ENCODE assay signal across 14 cellular contexts in genomic region chr13:93660664-93661063, GRCh38.
DNase-seq lines count a peak whose midpoint lies in the region; ATAC-seq and TF ChIP-seq lines count a peak whose summit lies in the region.
"Had no signal": no experiment of that assay in that cellular context is flagged by ENCODE, and none has a peak within 500 bp of the region (broad histone marks: within the 10 kb centered on the region; RNA-seq: fewer than 3 reads in every experiment).

No MANE protein-coding gene starts in this region.

- H3K4me1 ChIP-seq in GM23338 (ENCODE audit: insufficient read depth) = no peaks in the 10 kb centered on the region
- H3K4me1 ChIP-seq: BLaER1 treated with 17β-estradiol and CSF1 and Interleukin-3, amounts not matched to agents 10 nM and 100 nM had no signal

- TF ChIP-seq CTCF in GM23338 (conservative IDR thresholded peaks at IDR 0.05; ENCODE audit: low read depth in 2 of 2) = no peak
- no peak for TF ChIP-seq CTCF in glutamatergic neuron (IDR thresholded peaks at IDR 0.05; ENCODE audit: partially characterized antibody, unreplicated experiment)

- no peaks in the 10 kb centered on the region for H3K9me3 Mint-ChIP-seq in GM23338
- H3K9me3 Mint-ChIP-seq in glutamatergic neuron (ENCODE audit: unreplicated experiment) = peaks cover 3% of the 10 kb centered on the region

- H3K36me3 ChIP-seq in GM23338 (ENCODE audit: insufficient read depth) = no peaks in the 10 kb centered on the region
- H3K36me3 ChIP-seq: BLaER1 treated with 17β-estradiol and CSF1 and Interleukin-3, amounts not matched to agents 10 nM and 100 nM; HAP-1 had no signal

- DNase-seq in NCI-H510A treated with DMSO at 0.1 percent for 48 hours (lab: John Stamatoyannopoulos, UW) (peak; percentile 10), NCI-H510A (lab: John Stamatoyannopoulos, UW) (no peak), GM23338 (ENCODE audit: low spot score) (no peak), glutamatergic neuron (no peak), hypothalamus (lab: John Stamatoyannopoulos, UW) (no peak)
- DNase-seq in activated effector memory CD4-positive, alpha-beta T cell treated with anti-CD3 and anti-CD28 coated beads, Interleukin-2, amount 50 U/mL, for 16 hours = no peak
- DNase-seq: ACHN; CD4-positive, CD25-positive, alpha-beta regulatory T cell; DMS79; GOT3 had no signal

- H3K36me3 Mint-ChIP-seq in GM23338 (ENCODE audit: low read depth) (no peaks in the 10 kb centered on the region), glutamatergic neuron (ENCODE audit: unreplicated experiment) (peaks cover 5% of the 10 kb centered on the region)
- H3K36me3 Mint-ChIP-seq: CD4-positive, CD25-positive, alpha-beta regulatory T cell had no signal

- no peak overlapping the region for H3K4me2 ChIP-seq in GM23338
- H3K4me2 ChIP-seq: BLaER1 treated with 17β-estradiol and CSF1 and Interleukin-3, amounts not matched to agents 10 nM and 100 nM had no signal

- no peaks in the 10 kb centered on the region for H3K79me2 ChIP-seq in GM23338 (replicated peaks; ENCODE audit: insufficient read depth)

- no peaks in the 10 kb centered on the region for H4K20me1 ChIP-seq in GM23338 (replicated peaks; ENCODE audit: insufficient read depth)
- H4K20me1 ChIP-seq: BLaER1 treated with 17β-estradiol and CSF1 and Interleukin-3, amounts not matched to agents 10 nM and 100 nM had no signal

- no peaks in the 10 kb centered on the region for H3K9me2 ChIP-seq in GM23338 (ENCODE audit: insufficient read depth)

- H3K27ac Mint-ChIP-seq in GM23338 = 0 out of 2 replicates have a peak overlapping the region, but pooled peaks have one; percentile 40
- peak overlapping the region; percentile 77 for H3K27ac Mint-ChIP-seq in glutamatergic neuron (ENCODE audit: unreplicated experiment)
- H3K27ac Mint-ChIP-seq: CD4-positive, CD25-positive, alpha-beta regulatory T cell had no signal

- H3K4me3 Mint-ChIP-seq in GM23338 (no peak overlapping the region), glutamatergic neuron (ENCODE audit: unreplicated experiment) (no peak overlapping the region)
- H3K4me3 Mint-ChIP-seq: CD4-positive, CD25-positive, alpha-beta regulatory T cell had no signal

- ATAC-seq in GM23338 (no peak), GM18520 (IDR thresholded peaks at IDR 0.05; ENCODE audit: unreplicated experiment) (no peak)
- ATAC-seq: GM12878 had no signal

- H3K27me3 ChIP-seq in GM23338 (ENCODE audit: insufficient read depth) = no peaks in the 10 kb centered on the region
- H3K27me3 ChIP-seq: BLaER1 treated with 17β-estradiol and CSF1 and Interleukin-3, amounts not matched to agents 10 nM and 100 nM had no signal

- H3K27me3 Mint-ChIP-seq in GM23338 (ENCODE audit: insufficient read depth, low read depth, poor library complexity) (no peaks in the 10 kb centered on the region), glutamatergic neuron (ENCODE audit: unreplicated experiment) (peaks cover 4% of the 10 kb centered on the region)
- H3K27me3 Mint-ChIP-seq: CD4-positive, CD25-positive, alpha-beta regulatory T cell had no signal

- no peaks in the 10 kb centered on the region for H3F3A ChIP-seq in GM23338 (replicated peaks; ENCODE audit: low read depth)

- H2AFZ ChIP-seq in GM23338 = no peak overlapping the region

- no peak overlapping the region for H3K27ac ChIP-seq in GM23338 (ENCODE audit: low read depth)
- H3K27ac ChIP-seq: BLaER1 treated with 17β-estradiol and CSF1 and Interleukin-3, amounts not matched to agents 10 nM and 100 nM had no signal

- H3K4me1 Mint-ChIP-seq in GM23338 (peaks cover 2% of the 10 kb centered on the region; the same call in 1 of the 3 replicates), glutamatergic neuron (ENCODE audit: low read depth, unreplicated experiment) (peaks cover 6% of the 10 kb centered on the region)
- H3K4me1 Mint-ChIP-seq: CD4-positive, CD25-positive, alpha-beta regulatory T cell had no signal

- no peak overlapping the region for H3K4me3 ChIP-seq in GM23338
- H3K4me3 ChIP-seq: BLaER1 treated with 17β-estradiol and CSF1 and Interleukin-3, amounts not matched to agents 10 nM and 100 nM; GM12878; HAP-1 had no signal

TF ChIP-seq in GM23338, 12 proteins besides CTCF, POLR2A, EP300 and RAD21:
- no peak for TF ChIP-seq EZH2 (IDR thresholded peaks at IDR 0.05; ENCODE audit: low read depth, unreplicated experiment)
- TF ChIP-seq NANOG (IDR thresholded peaks at IDR 0.05; ENCODE audit: borderline replicate concordance) = no peak
- TF ChIP-seq ZNF114 (CRISPR knock-in tag; IDR thresholded peaks at IDR 0.05) = no peak
- TF ChIP-seq REST (IDR thresholded peaks at IDR 0.05; ENCODE audit: unreplicated experiment) = no peak
